In genomic region chr4:115433501-115433900, GRCh38 we compare ENCODE assay signal across 23 cellular contexts.
A peak's percentile ranks its signal among the peaks of the same experiment; 100 is the strongest.
DNase-seq lines count a peak whose midpoint lies in the region; ATAC-seq and TF ChIP-seq lines count a peak whose summit lies in the region.
"Had no signal": no experiment of that assay in that cellular context is flagged by ENCODE, and none has a peak within 500 bp of the region (broad histone marks: within the 10 kb centered on the region; RNA-seq: fewer than 3 reads in every experiment).

No MANE protein-coding gene starts in this region.

- no peak overlapping the region for H3K9ac ChIP-seq in GM23248
- H3K9ac ChIP-seq: BLaER1 treated with 17β-estradiol and CSF1 and Interleukin-3, amounts not matched to agents 10 nM and 100 nM had no signal

- TF ChIP-seq EP300 in Ishikawa (IDR thresholded peaks at IDR 0.05; ENCODE audit: borderline replicate concordance) = no peak

- H3K27me3 ChIP-seq in GM23248 (replicated peaks; ENCODE audit: insufficient read depth) (no peaks in the 10 kb centered on the region), lower lobe of right lung (ENCODE audit: low read depth) (no peaks in the 10 kb centered on the region), BE2C (no peaks in the 10 kb centered on the region), psoas muscle (ENCODE audit: insufficient read depth in 3 of 3, low read length in 2 of 3) (no peaks in the 10 kb centered on the region)
- H3K27me3 ChIP-seq: BLaER1 treated with 17β-estradiol and CSF1 and Interleukin-3, amounts not matched to agents 10 nM and 100 nM; Peyer's patch; SJSA1 had no signal

- DNase-seq in GM23248 (peak; percentile 25), astrocyte of the hippocampus (ENCODE audit: low read depth, low spot score) (peak; percentile 46), lower lobe of right lung (no peak), chondrocyte (ENCODE audit: low spot score) (no peak), BE2C (no peak), psoas muscle (no peak)
- DNase-seq: ACHN; CD4-positive, alpha-beta memory T cell; GOT3; Karpas-422; MM.1S; NCI-H1048; NCI-H1417 treated with DMSO at 0.1 percent for 48 hours; NCI-H187; NCI-H748 treated with DMSO at 0.1 percent for 48 hours; NK-92 treated with Interleukin-12 subunit alpha and Interleukin-12 subunit beta, amount 100 ng/mL, for 24 hours; Peyer's patch had no signal

- in situ Hi-C loops in GM23248 (cut with MboI) = no loop called here

- H3K9me3 Mint-ChIP-seq in chondrocyte (ENCODE audit: low read depth) = no peaks in the 10 kb centered on the region

- H3K4me3 ChIP-seq in GM23248 (no peak overlapping the region), lower lobe of right lung (no peak overlapping the region), BE2C (ENCODE audit: low read depth, low read length) (no peak overlapping the region), psoas muscle (no peak overlapping the region)
- H3K4me3 ChIP-seq: BLaER1 treated with 17β-estradiol and CSF1 and Interleukin-3, amounts not matched to agents 10 nM and 100 nM; Peyer's patch; SJSA1 had no signal

- H3K9me3 ChIP-seq in GM23248 (ENCODE audit: low read depth) = no peaks in the 10 kb centered on the region
- no peaks in the 10 kb centered on the region for H3K9me3 ChIP-seq in lower lobe of right lung
- H3K9me3 ChIP-seq in BE2C = no peaks in the 10 kb centered on the region
- H3K9me3 ChIP-seq in psoas muscle = no peaks in the 10 kb centered on the region
- H3K9me3 ChIP-seq: BLaER1 treated with 17β-estradiol and CSF1 and Interleukin-3, amounts not matched to agents 10 nM and 100 nM; Peyer's patch; SJSA1 had no signal

- no peak overlapping the region for H3K27ac ChIP-seq in GM23248
- no peak overlapping the region for H3K27ac ChIP-seq in lower lobe of right lung
- H3K27ac ChIP-seq in psoas muscle = no peak overlapping the region
- H3K27ac ChIP-seq: BLaER1 treated with 17β-estradiol and CSF1 and Interleukin-3, amounts not matched to agents 10 nM and 100 nM; Peyer's patch; SJSA1 had no signal

- H3K4me1 ChIP-seq in GM23248 (ENCODE audit: insufficient read depth) = no peaks in the 10 kb centered on the region
- H3K4me1 ChIP-seq in lower lobe of right lung = no peaks in the 10 kb centered on the region
- no peaks in the 10 kb centered on the region for H3K4me1 ChIP-seq in BE2C
- H3K4me1 ChIP-seq in psoas muscle = no peaks in the 10 kb centered on the region
- H3K4me1 ChIP-seq: Peyer's patch, SJSA1 had no signal

- no peaks in the 10 kb centered on the region for H3K9me2 ChIP-seq in GM23248 (ENCODE audit: insufficient read depth)

- no peak overlapping the region for H2AFZ ChIP-seq in GM23248

- no peaks in the 10 kb centered on the region for H4K20me1 ChIP-seq in GM23248 (ENCODE audit: insufficient read depth)
- H4K20me1 ChIP-seq: BLaER1 treated with 17β-estradiol and CSF1 and Interleukin-3, amounts not matched to agents 10 nM and 100 nM had no signal

- no peak overlapping the region for H3K27ac Mint-ChIP-seq in chondrocyte (ENCODE audit: unreplicated experiment)
- H3K27ac Mint-ChIP-seq: CD4-positive, alpha-beta memory T cell; IgD-negative memory B cell had no signal

- H3K79me2 ChIP-seq in GM23248 (ENCODE audit: insufficient read depth) = no peaks in the 10 kb centered on the region

- ATAC-seq in lower lobe of right lung = peak; percentile 48 to 69
- ATAC-seq in GM21528 (IDR thresholded peaks at IDR 0.05; ENCODE audit: low FRiP score, unreplicated experiment) = no peak
- no peak for ATAC-seq in psoas muscle
- ATAC-seq: HCT116 had no signal

- no peak overlapping the region for H3K4me2 ChIP-seq in GM23248 (ENCODE audit: unreplicated experiment)

- no peak overlapping the region for H3K4me3 Mint-ChIP-seq in chondrocyte (ENCODE audit: unreplicated experiment)
- H3K4me3 Mint-ChIP-seq: CD4-positive, alpha-beta memory T cell; IgD-negative memory B cell had no signal

- no peaks in the 10 kb centered on the region for H3K27me3 Mint-ChIP-seq in chondrocyte (ENCODE audit: low read depth)
- H3K27me3 Mint-ChIP-seq: CD4-positive, alpha-beta memory T cell; IgD-negative memory B cell had no signal

- TF ChIP-seq RAD21 in Ishikawa (IDR thresholded peaks at IDR 0.05; ENCODE audit: low read depth) = no peak

- intact Hi-C loops in lower lobe of right lung (cut with DNase I) = no loop called here
- intact Hi-C loops in psoas muscle (cut with DNase I) = no loop called here

- WGBS in GM23248 (ENCODE audit: low coverage in 1 of 2, low lambda C conversion rate in 2 of 2, missing lambda C conversion rate in 2 of 2), 2 experiments = 39 to 43% methylated on average over 1 of the region's 1 CpG
- WGBS in psoas muscle, 3 donors = 32 to 88% (median 86%) methylated on average over 1 of the region's 1 CpG

- H3K36me3 Mint-ChIP-seq in chondrocyte (ENCODE audit: low read depth) = no peaks in the 10 kb centered on the region
- H3K36me3 Mint-ChIP-seq: CD4-positive, alpha-beta memory T cell had no signal

- H3F3A ChIP-seq in GM23248 (ENCODE audit: insufficient read depth) = no peaks in the 10 kb centered on the region

- TF ChIP-seq CTCF in lower lobe of right lung (IDR thresholded peaks at IDR 0.05) (no peak), chondrocyte (IDR thresholded peaks at IDR 0.05) (no peak), BE2C (IDR thresholded peaks at IDR 0.05; ENCODE audit: low read depth, low read length) (no peak), psoas muscle (IDR thresholded peaks at IDR 0.05) (no peak)

- H3K36me3 ChIP-seq in GM23248 (ENCODE audit: low read depth) (no peaks in the 10 kb centered on the region), lower lobe of right lung (no peaks in the 10 kb centered on the region), BE2C (no peaks in the 10 kb centered on the region), psoas muscle (ENCODE audit: insufficient read depth in 1 of 2, low read depth in 1 of 2) (no peaks in the 10 kb centered on the region)
- H3K36me3 ChIP-seq: BLaER1 treated with 17β-estradiol and CSF1 and Interleukin-3, amounts not matched to agents 10 nM and 100 nM; Peyer's patch; SJSA1 had no signal

- H3K4me1 Mint-ChIP-seq in chondrocyte (ENCODE audit: low read depth) = peaks cover 16% of the 10 kb centered on the region
- H3K4me1 Mint-ChIP-seq: CD4-positive, alpha-beta memory T cell; IgD-negative memory B cell had no signal

TF ChIP-seq in Ishikawa, 13 proteins besides CTCF, POLR2A, EP300 and RAD21:
- no peak for TF ChIP-seq USF1 (IDR thresholded peaks at IDR 0.05)
- 0 out of 2 replicates have a peak, but pooled peaks have one; percentile 35 for TF ChIP-seq NFIC (IDR thresholded peaks at IDR 0.05)
TF ChIP-seq in Ishikawa: peak in this region for 1.

Comparison
In these comparisons a context has a peak if more than half of its experiments do, and no peak if none do; other contexts are left out.
1. DNase-seq: peak in GM23248 (single experiment) and astrocyte of the hippocampus (single experiment); none in lower lobe of right lung (single experiment), chondrocyte (single experiment), BE2C (single experiment) and psoas muscle (0 of 2).
2. ATAC-seq: peak in lower lobe of right lung (2 of 2); none in GM21528 (single experiment) and psoas muscle (0 of 4).